9 cellular contexts compared by ENCODE assay signal in genomic region chr4:106898621-106899230, GRCh38.
A peak's percentile ranks its signal among the peaks of the same experiment; 100 is the strongest.
DNase-seq lines count a peak whose midpoint lies in the region; ATAC-seq and TF ChIP-seq lines count a peak whose summit lies in the region.
"Had no signal": no experiment of that assay in that cellular context is flagged by ENCODE, and none has a peak within 500 bp of the region (broad histone marks: within the 10 kb centered on the region; RNA-seq: fewer than 3 reads in every experiment).

No MANE protein-coding gene starts in this region.

- H3F3A ChIP-seq in PC-9 (ENCODE audit: insufficient read depth, low read depth): no peaks in the 10 kb centered on the region

- no peaks in the 10 kb centered on the region for H3K79me2 ChIP-seq in DND-41 (ENCODE audit: insufficient read depth, low read length)
- H3K79me2 ChIP-seq in PC-9 (ENCODE audit: low read depth): no peaks in the 10 kb centered on the region

- peaks cover 2% of the 10 kb centered on the region for H3K27me3 Mint-ChIP-seq in endothelial cell (ENCODE audit: unreplicated experiment)
- H3K27me3 Mint-ChIP-seq in naive thymus-derived CD8-positive, alpha-beta T cell: peaks cover 0 to 3% (median 0%) of the 10 kb centered on the region in 5 donors

- TF ChIP-seq CTCF in DND-41 (IDR thresholded peaks at IDR 0.05; ENCODE audit: borderline replicate concordance, extremely low read depth, low read length, poor library complexity, severe bottlenecking) (peak; percentile 86), PC-9 (conservative IDR thresholded peaks at IDR 0.05) (peak; percentile 68), endothelial cell (IDR thresholded peaks at IDR 0.05; ENCODE audit: unreplicated experiment) (peak; percentile 84)

- H2AFZ ChIP-seq in DND-41 (ENCODE audit: low read depth, low read length) (no peak overlapping the region), PC-9 (no peak overlapping the region)

- no peaks in the 10 kb centered on the region for H4K20me1 ChIP-seq in DND-41 (ENCODE audit: insufficient read depth, low read length)
- H4K20me1 ChIP-seq in PC-9 (ENCODE audit: insufficient read depth): no peaks in the 10 kb centered on the region

- POLR2A ChIA-PET in PC-9 (lab: Charles Lee; ENCODE audit: unreplicated experiment): no interaction called here
- POLR2A ChIA-PET in naive thymus-derived CD8-positive, alpha-beta T cell (lab: Charles Lee): no interaction called here

- ATAC-seq in DND-41 (ENCODE audit: insufficient read depth, low read depth) (peak; percentile 86), GM18868 (IDR thresholded peaks at IDR 0.05; ENCODE audit: unreplicated experiment) (peak; percentile 97), HG03280 (IDR thresholded peaks at IDR 0.05; ENCODE audit: unreplicated experiment) (peak; percentile 86)
- ATAC-seq in naive thymus-derived CD8-positive, alpha-beta T cell: no peak

- no peaks in the 10 kb centered on the region for H3K4me1 Mint-ChIP-seq in endothelial cell (ENCODE audit: unreplicated experiment)
- no peaks in the 10 kb centered on the region for H3K4me1 Mint-ChIP-seq in naive thymus-derived CD8-positive, alpha-beta T cell

- H3K4me3 Mint-ChIP-seq in endothelial cell (ENCODE audit: unreplicated experiment): no peak overlapping the region
- no peak overlapping the region for H3K4me3 Mint-ChIP-seq in naive thymus-derived CD8-positive, alpha-beta T cell

- no peaks in the 10 kb centered on the region for H3K27me3 ChIP-seq in DND-41 (ENCODE audit: insufficient read depth, low read length, poor library complexity)
- H3K27me3 ChIP-seq in PC-9 (ENCODE audit: insufficient read depth, low read depth): no peaks in the 10 kb centered on the region

- H3K9me3 ChIP-seq in DND-41 (ENCODE audit: insufficient read depth, low read length, severe bottlenecking) (no peaks in the 10 kb centered on the region), PC-9 (ENCODE audit: insufficient read depth, low read depth) (no peaks in the 10 kb centered on the region)

- H3K4me3 ChIP-seq in DND-41 (ENCODE audit: low read depth in 1 of 2, low read length in 2 of 2): no peak overlapping the region
- H3K4me3 ChIP-seq in PC-9: no peak overlapping the region

- H3K36me3 ChIP-seq in DND-41 (ENCODE audit: insufficient read depth, low read length) (no peaks in the 10 kb centered on the region), PC-9 (ENCODE audit: low read depth) (no peaks in the 10 kb centered on the region)

- no peaks in the 10 kb centered on the region for H3K9me3 Mint-ChIP-seq in endothelial cell (ENCODE audit: unreplicated experiment)
- peaks cover 0 to 10% (median 5%) of the 10 kb centered on the region in 9 donors for H3K9me3 Mint-ChIP-seq in naive thymus-derived CD8-positive, alpha-beta T cell

- H3K4me1 ChIP-seq in DND-41 (ENCODE audit: insufficient read depth, low read length): no peaks in the 10 kb centered on the region
- no peaks in the 10 kb centered on the region for H3K4me1 ChIP-seq in PC-9 (replicated peaks; ENCODE audit: insufficient read depth)

- H3K9ac ChIP-seq in DND-41 (ENCODE audit: low read depth, low read length): no peak overlapping the region

- no peak overlapping the region for H3K27ac Mint-ChIP-seq in endothelial cell (ENCODE audit: unreplicated experiment)
- no peak overlapping the region for H3K27ac Mint-ChIP-seq in naive thymus-derived CD8-positive, alpha-beta T cell
- H3K27ac Mint-ChIP-seq: activated naive CD4-positive, alpha-beta T cell treated with anti-CD3 and anti-CD28 coated beads, Interleukin-2, amount 50 U/mL, for 72 hours had no signal

- H3K4me2 ChIP-seq in DND-41 (ENCODE audit: insufficient read depth, low read length) (no peak overlapping the region), PC-9 (no peak overlapping the region)

- intact Hi-C loops in PC-9 (cut with micrococcal nuclease; ENCODE audit: unreplicated experiment): loop anchor here (1.0 to 2.0 kb wide), 2 partner anchors 529 to 570 kb away; no protein-coding TSS in a partner anchor

- BruUV-seq in PC-9 (replicated peaks; lab: Mats Ljungman, UMichigan): no TSS peak

- CTCF ChIA-PET in PC-9 (lab: Charles Lee): interaction anchor here (0.6 kb wide), 2 partner anchors 98 to 290 kb away, joined by 3 to 5 read pairs; no protein-coding TSS in a partner anchor

- peak; percentile 51 for DNase-seq in DND-41
- DNase-seq in PC-9: peak in 1 of 2 experiments; percentile 7
- peak; percentile 61 for DNase-seq in endothelial cell (ENCODE audit: low spot score)
- DNase-seq in non-pigmented ciliary epithelial cell (ENCODE audit: low read depth): peak; percentile 26
- no peak for DNase-seq in naive thymus-derived CD8-positive, alpha-beta T cell
- no peak for DNase-seq in stimulated activated naive CD4-positive, alpha-beta T cell treated with Interleukin-2 at 50 U/mL for 16 hours (lab: John Stamatoyannopoulos, UW)

- no peak overlapping the region for H3K27ac ChIP-seq in DND-41 (ENCODE audit: low read length)
- no peak overlapping the region for H3K27ac ChIP-seq in PC-9

- H3K9me2 ChIP-seq in PC-9 (ENCODE audit: insufficient read depth): no peaks in the 10 kb centered on the region

- peaks cover 3% of the 10 kb centered on the region for H3K36me3 Mint-ChIP-seq in endothelial cell (ENCODE audit: low read depth, unreplicated experiment)
- no peaks in the 10 kb centered on the region for H3K36me3 Mint-ChIP-seq in naive thymus-derived CD8-positive, alpha-beta T cell
- H3K36me3 Mint-ChIP-seq: activated naive CD4-positive, alpha-beta T cell treated with anti-CD3 and anti-CD28 coated beads, Interleukin-2, amount 50 U/mL, for 72 hours had no signal

Comparison
In these comparisons a context has a peak if more than half of its experiments do, and no peak if none do; other contexts are left out.
1. ATAC-seq: peak in DND-41 (single experiment), GM18868 (single experiment) and HG03280 (single experiment); none in naive thymus-derived CD8-positive, alpha-beta T cell (0 of 2).
2. DNase-seq: peak in DND-41 (single experiment), endothelial cell (single experiment) and non-pigmented ciliary epithelial cell (single experiment); none in naive thymus-derived CD8-positive, alpha-beta T cell (0 of 10) and stimulated activated naive CD4-positive, alpha-beta T cell treated with Interleukin-2 at 50 U/mL for 16 hours (single experiment).
3. Peak in every context shown above with its lines, with median percentiles within 50 percentile points of each other: CTCF ChIP-seq.